8 cellular contexts compared by ENCODE assay signal in genomic region chr19:58387338-58388174, GRCh38. TPM values are rescaled to one million over a fixed set of nuclear protein-coding genes. Genes with fewer than 3 reads are reported as not detected.
DNase-seq lines count a peak whose midpoint lies in the region; ATAC-seq and TF ChIP-seq lines count a peak whose summit lies in the region.

No MANE protein-coding gene starts in this region.

- H3K27me3 Mint-ChIP-seq in activated T-cell treated with anti-CD3 and anti-CD28 coated beads, Interleukin-2, amount 50 U/mL, for 4 hours (ENCODE audit: low read depth) = no peaks in the 10 kb centered on the region
- H3K27me3 Mint-ChIP-seq in activated B cell treated with CpG ODN at 0.5 μM for 24 hours = no peaks in the 10 kb centered on the region
- H3K27me3 Mint-ChIP-seq in stimulated activated naive CD8-positive, alpha-beta T cell treated with anti-CD3 and anti-CD28 coated beads, Interleukin-15, amount 100 ng/mL, for 72 hours = no peaks in the 10 kb centered on the region

- POLR2A ChIA-PET in activated B cell treated with CpG ODN at 0.5 μM for 24 hours (lab: Charles Lee) = interaction anchor here (0.6 to 5.0 kb wide), 12 partner anchors 8 to 386 kb away, joined by 3 to 40 read pairs (median 4); partner anchors contain the start of genes ERVK3-1, RNF225, ZBTB45 and ZNF497

- H3K27me3 ChIP-seq in iPS DF 6.9 (ENCODE audit: control insufficient read depth, insufficient read depth, low read length) = no peaks in the 10 kb centered on the region

- H3K36me3 Mint-ChIP-seq in activated T-cell treated with anti-CD3 and anti-CD28 coated beads, Interleukin-2, amount 50 U/mL, for 4 hours (ENCODE audit: insufficient read depth) = peaks cover 32% of the 10 kb centered on the region
- H3K36me3 Mint-ChIP-seq in activated B cell treated with CpG ODN at 0.5 μM for 24 hours (ENCODE audit: low read depth) = peaks cover 49% of the 10 kb centered on the region

- intact Hi-C loops in activated B cell treated with CpG ODN at 0.5 μM for 24 hours (cut with micrococcal nuclease) = loop anchor here (1.0 to 2.0 kb wide), 7 partner anchors 14 to 188 kb away; partner anchors contain the start of genes ZNF132, ZNF324, ZNF497 and ZNF584

- H3K9me3 ChIP-seq in iPS DF 6.9 (ENCODE audit: control insufficient read depth, insufficient read depth, low read length) = no peaks in the 10 kb centered on the region

- WGBS in iPS DF 6.9 (ENCODE audit: insufficient coverage, insufficient read length) = no CpG with 5 or more reads among the region's 39 CpGs

- H3K4me3 ChIP-seq in iPS DF 6.9 (ENCODE audit: low read length) = peak overlapping the region; percentile 77

- DNase-seq in activated T-cell treated with anti-CD3 and anti-CD28 coated beads, Interleukin-2, amount 50 U/mL, for 4 hours = no peak
- no peak for DNase-seq in activated T-cell treated with anti-CD3 and anti-CD28 coated beads, Interleukin-2, amount 50 U/mL, for 1 hour
- DNase-seq in activated B cell treated with CpG ODN at 0.5 μM for 24 hours = no peak
- no peak for DNase-seq in iPS DF 6.9 (ENCODE audit: low read depth, low spot score)
- no peak for DNase-seq in stimulated activated naive CD8-positive, alpha-beta T cell treated with anti-CD3 and anti-CD28 coated beads, Interleukin-15, amount 100 ng/mL, for 72 hours
- DNase-seq in GM10266 (ENCODE audit: extremely low spot score) = no peak
- no peak for DNase-seq in NCI-H226

- peaks cover 35% of the 10 kb centered on the region for H3K4me1 Mint-ChIP-seq in activated T-cell treated with anti-CD3 and anti-CD28 coated beads, Interleukin-2, amount 50 U/mL, for 4 hours (ENCODE audit: low read depth)
- peaks cover 45% of the 10 kb centered on the region for H3K4me1 Mint-ChIP-seq in activated B cell treated with CpG ODN at 0.5 μM for 24 hours
- peaks cover 43% of the 10 kb centered on the region for H3K4me1 Mint-ChIP-seq in stimulated activated naive CD8-positive, alpha-beta T cell treated with anti-CD3 and anti-CD28 coated beads, Interleukin-15, amount 100 ng/mL, for 72 hours

- H3K9me3 Mint-ChIP-seq in activated T-cell treated with anti-CD3 and anti-CD28 coated beads, Interleukin-2, amount 50 U/mL, for 4 hours = no peaks in the 10 kb centered on the region
- no peaks in the 10 kb centered on the region for H3K9me3 Mint-ChIP-seq in activated B cell treated with CpG ODN at 0.5 μM for 24 hours
- no peaks in the 10 kb centered on the region for H3K9me3 Mint-ChIP-seq in stimulated activated naive CD8-positive, alpha-beta T cell treated with anti-CD3 and anti-CD28 coated beads, Interleukin-15, amount 100 ng/mL, for 72 hours

- H3K36me3 ChIP-seq in iPS DF 6.9 (ENCODE audit: control insufficient read depth, insufficient read depth, low read length) = peaks cover 6% of the 10 kb centered on the region; the same call in 1 of the 2 replicates

- peak overlapping the region; percentile 96 for H3K4me3 Mint-ChIP-seq in activated T-cell treated with anti-CD3 and anti-CD28 coated beads, Interleukin-2, amount 50 U/mL, for 4 hours
- H3K4me3 Mint-ChIP-seq in activated B cell treated with CpG ODN at 0.5 μM for 24 hours = peak overlapping the region; percentile 95
- H3K4me3 Mint-ChIP-seq in stimulated activated naive CD8-positive, alpha-beta T cell treated with anti-CD3 and anti-CD28 coated beads, Interleukin-15, amount 100 ng/mL, for 72 hours = peak overlapping the region; percentile 95 to 97

- CTCF ChIA-PET in activated B cell treated with CpG ODN at 0.5 μM for 24 hours (lab: Charles Lee) = no interaction called here

- H3K4me1 ChIP-seq in iPS DF 6.9 (ENCODE audit: control insufficient read depth, insufficient read depth, low read length) = peaks cover 6% of the 10 kb centered on the region

- H3K27ac ChIP-seq in iPS DF 6.9 (ENCODE audit: low read length) = no peak overlapping the region

- peak overlapping the region; percentile 98 for H3K27ac Mint-ChIP-seq in activated B cell treated with CpG ODN at 0.5 μM for 24 hours
- H3K27ac Mint-ChIP-seq in stimulated activated naive CD8-positive, alpha-beta T cell treated with anti-CD3 and anti-CD28 coated beads, Interleukin-15, amount 100 ng/mL, for 72 hours = peak overlapping the region; percentile 96 to 99

- ATAC-seq in activated T-cell treated with anti-CD3 and anti-CD28 coated beads, Interleukin-2, amount 50 U/mL, for 4 hours = no peak
- ATAC-seq in activated B cell treated with CpG ODN at 0.5 μM for 24 hours (ENCODE audit: low read depth) (no peak), HG02870 (IDR thresholded peaks at IDR 0.05; ENCODE audit: unreplicated experiment) (no peak)
- ATAC-seq in stimulated activated naive CD8-positive, alpha-beta T cell treated with anti-CD3 and anti-CD28 coated beads, Interleukin-15, amount 100 ng/mL, for 72 hours = no peak

- TF ChIP-seq CTCF in activated B cell treated with CpG ODN at 0.5 μM for 24 hours (IDR thresholded peaks at IDR 0.05) (no peak), GM10266 (IDR thresholded peaks at IDR 0.05; ENCODE audit: control insufficient read depth, insufficient read depth, low read depth, missing control alignments) (no peak)

RNA-seq across cellular contexts. Expression of gene RPS5, which starts 0.5 kb away (rescaled TPM):
- 1,000 to 10,000 TPM; 2,106 to 2,287 (median 2,120) TPM for total RNA-seq in activated T-cell treated with anti-CD3 and anti-CD28 coated beads, Interleukin-2, amount 50 U/mL, for 4 hours
- 1,982 and 2,193 TPM in 2 replicates for total RNA-seq in activated B cell treated with CpG ODN at 0.5 μM for 24 hours

RNA-seq across cellular contexts. Expression of gene ZNF837, which starts 6.7 kb away (rescaled TPM):
- total RNA-seq in activated T-cell treated with anti-CD3 and anti-CD28 coated beads, Interleukin-2, amount 50 U/mL, for 4 hours = 1 to 10 TPM; 1.2 to 2.1 (median 1.8) TPM
- total RNA-seq in activated B cell treated with CpG ODN at 0.5 μM for 24 hours = 3.1 and 3.5 TPM in 2 replicates

RNA-seq across cellular contexts. Expression of gene RNF225, which starts 7.9 kb away (rescaled TPM):
- 1 to 10 TPM; 2.5 to 3.2 (median 2.5) TPM for total RNA-seq in activated T-cell treated with anti-CD3 and anti-CD28 coated beads, Interleukin-2, amount 50 U/mL, for 4 hours
- total RNA-seq in activated B cell treated with CpG ODN at 0.5 μM for 24 hours = 0.44 TPM in 1 of 2 replicates, not detected in the other

RNA-seq across cellular contexts. Expression of gene ZNF584, which starts 20.9 kb away (rescaled TPM):
- total RNA-seq in activated T-cell treated with anti-CD3 and anti-CD28 coated beads, Interleukin-2, amount 50 U/mL, for 4 hours = 10 to 100 TPM; 17.8 to 20.5 (median 20.3) TPM
- total RNA-seq in activated B cell treated with CpG ODN at 0.5 μM for 24 hours = 8.6 and 9.6 TPM in 2 replicates

RNA-seq across cellular contexts. Expression of gene ZNF497, which starts 25.0 kb away (rescaled TPM):
- under 1 TPM; 0.55 to 0.99 (median 0.98) TPM for total RNA-seq in activated T-cell treated with anti-CD3 and anti-CD28 coated beads, Interleukin-2, amount 50 U/mL, for 4 hours
- total RNA-seq in activated B cell treated with CpG ODN at 0.5 μM for 24 hours = 1.7 and 2.1 TPM in 2 replicates
